8 cellular contexts compared by ENCODE assay signal in the genomic region with DNA sequence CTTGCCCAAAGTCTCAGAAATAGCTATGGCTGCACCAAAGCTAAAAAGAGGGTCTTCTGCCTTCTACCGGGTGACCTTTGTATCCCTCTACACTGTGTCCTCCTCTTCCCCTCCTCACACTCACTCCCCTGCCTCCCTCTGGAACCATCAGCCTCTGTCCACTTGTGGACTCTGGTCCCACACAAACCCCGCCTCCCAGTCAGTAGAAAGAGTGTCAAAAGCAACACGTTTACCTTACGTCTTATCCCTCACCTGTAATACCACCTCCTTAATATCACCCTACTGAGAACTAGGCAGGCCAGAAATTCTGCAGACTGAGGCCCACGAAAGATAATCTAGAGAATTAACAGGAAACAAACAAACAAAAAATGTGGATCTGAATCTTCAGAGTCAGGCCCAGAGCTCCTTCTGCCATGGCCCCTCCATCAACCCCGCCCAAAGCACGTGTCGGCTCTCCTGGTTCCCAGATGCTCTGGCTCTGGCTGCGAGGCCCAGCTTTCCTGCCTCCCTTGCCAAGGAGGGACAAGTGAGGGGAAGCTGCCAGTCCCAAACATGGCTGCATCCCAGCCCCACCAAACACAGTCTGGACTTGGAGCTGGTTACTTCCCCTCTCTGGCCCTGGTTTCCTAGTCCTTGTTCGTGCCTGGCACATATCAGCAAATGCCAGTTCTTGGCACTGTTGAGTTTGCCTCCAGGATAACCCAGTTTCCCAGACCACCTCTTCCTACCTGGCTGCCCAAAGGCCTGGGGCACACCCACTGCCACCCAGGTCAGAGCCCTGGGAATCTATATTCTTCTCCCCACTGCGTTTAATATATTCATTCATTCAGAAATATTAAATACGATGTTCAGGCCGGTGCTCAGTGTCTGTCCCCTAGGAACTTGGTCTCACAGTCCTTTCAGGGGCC. TPM values are rescaled to one million over a fixed set of nuclear protein-coding genes. Genes with fewer than 3 reads are reported as not detected.
A peak's percentile ranks its signal among the peaks of the same experiment; 100 is the strongest.
DNase-seq lines count a peak whose midpoint lies in the region; ATAC-seq and TF ChIP-seq lines count a peak whose summit lies in the region.

No MANE protein-coding gene starts in this region.

- no peak for ATAC-seq in psoas muscle
- no peak for ATAC-seq in HG03442 (IDR thresholded peaks at IDR 0.05; ENCODE audit: unreplicated experiment)
- ATAC-seq in HG03520 (IDR thresholded peaks at IDR 0.05; ENCODE audit: unreplicated experiment): no peak

- H3K4me3 Mint-ChIP-seq in activated CD4-positive, alpha-beta memory T cell treated with anti-CD3 and anti-CD28 coated beads, Interleukin-2, amount 10 ng/mL, durations not matched to agents 7 days and 5 days: peak overlapping the region; percentile 79

- no peaks in the 10 kb centered on the region for H3K27me3 ChIP-seq in psoas muscle (ENCODE audit: insufficient read depth in 3 of 3, low read length in 2 of 3)

- TF ChIP-seq CTCF in psoas muscle (IDR thresholded peaks at IDR 0.05): no peak

- peak overlapping the region; percentile 89 for H3K4me3 ChIP-seq in psoas muscle

- peaks cover 26% of the 10 kb centered on the region for H3K9me3 Mint-ChIP-seq in activated CD4-positive, alpha-beta memory T cell treated with anti-CD3 and anti-CD28 coated beads, Interleukin-2, amount 10 ng/mL, durations not matched to agents 7 days and 5 days

- peaks cover 6% of the 10 kb centered on the region for H3K4me1 ChIP-seq in psoas muscle

- H3K27me3 Mint-ChIP-seq in activated CD4-positive, alpha-beta memory T cell treated with anti-CD3 and anti-CD28 coated beads, Interleukin-2, amount 10 ng/mL, durations not matched to agents 7 days and 5 days: peaks cover 15% of the 10 kb centered on the region

- 52 to 70% (median 55%) methylated on average over 13 of the region's 13 CpGs for WGBS in psoas muscle, 3 donors

- H3K4me1 Mint-ChIP-seq in activated CD4-positive, alpha-beta memory T cell treated with anti-CD3 and anti-CD28 coated beads, Interleukin-2, amount 10 ng/mL, durations not matched to agents 7 days and 5 days: peaks cover 28% of the 10 kb centered on the region

- peak overlapping the region; percentile 82 for H3K27ac ChIP-seq in psoas muscle

- no peak overlapping the region for H3K27ac Mint-ChIP-seq in activated CD4-positive, alpha-beta memory T cell treated with anti-CD3 and anti-CD28 coated beads, Interleukin-2, amount 10 ng/mL, durations not matched to agents 7 days and 5 days

- peaks cover 40% of the 10 kb centered on the region for H3K36me3 Mint-ChIP-seq in activated CD4-positive, alpha-beta memory T cell treated with anti-CD3 and anti-CD28 coated beads, Interleukin-2, amount 10 ng/mL, durations not matched to agents 7 days and 5 days (ENCODE audit: low read depth)

- H3K36me3 ChIP-seq in psoas muscle (ENCODE audit: insufficient read depth in 1 of 2, low read depth in 1 of 2): no peaks in the 10 kb centered on the region

- CTCF ChIA-PET in activated CD4-positive, alpha-beta memory T cell treated with anti-CD3 and anti-CD28 coated beads, Interleukin-2, amount 10 ng/mL, durations not matched to agents 7 days and 5 days (lab: Charles Lee): interaction anchor here (1.7 kb wide), 1 partner anchor 131 kb away, joined by 6 read pairs; no protein-coding TSS in a partner anchor

- no peaks in the 10 kb centered on the region for H3K9me3 ChIP-seq in psoas muscle

- POLR2A ChIA-PET in activated CD4-positive, alpha-beta memory T cell treated with anti-CD3 and anti-CD28 coated beads, Interleukin-2, amount 10 ng/mL, durations not matched to agents 7 days and 5 days (lab: Charles Lee): interaction anchor here (0.9 kb wide), 1 partner anchor 48 kb away, joined by 3 read pairs; no protein-coding TSS in a partner anchor

- DNase-seq in EL: peak; percentile 68
- DNase-seq in activated CD4-positive, alpha-beta memory T cell treated with anti-CD3 and anti-CD28 coated beads, Interleukin-2, amount 10 ng/mL, durations not matched to agents 7 days and 5 days: no peak
- DNase-seq in globus pallidus (ENCODE audit: low spot score): peak; percentile 27
- peak; percentile 26 to 58 for DNase-seq in psoas muscle
- no peak for DNase-seq in NCI-H2227 (lab: John Stamatoyannopoulos, UW; ENCODE audit: unreplicated experiment)
- no peak for DNase-seq in NCI-H2029 (lab: John Stamatoyannopoulos, UW)

- intact Hi-C loops in psoas muscle (cut with DNase I): loop anchor here in 1 of 2 donors (10.0 kb wide), 1 partner anchor 62 kb away; no protein-coding TSS in a partner anchor

RNA-seq across cellular contexts. Expression of a gene that starts 2.7 kb away (rescaled TPM):
- total RNA-seq in activated CD4-positive, alpha-beta memory T cell treated with anti-CD3 and anti-CD28 coated beads, Interleukin-2, amount 10 ng/mL, durations not matched to agents 7 days and 5 days: 10 to 100 TPM; 34.7 to 37.1 TPM
- total RNA-seq in psoas muscle: 10 to 100 TPM; 10.9 to 23.7 (median 16.0) TPM
- polyA plus RNA-seq in psoas muscle: 1 to 10 TPM; 5.8 to 9.1 (median 6.2) TPM

Comparison
In these comparisons a context has a peak if more than half of its experiments do, and no peak if none do; other contexts are left out.
1. DNase-seq: peak in EL (single experiment), globus pallidus (single experiment) and psoas muscle (2 of 2); none in activated CD4-positive, alpha-beta memory T cell treated with anti-CD3 and anti-CD28 coated beads, Interleukin-2, amount 10 ng/mL, durations not matched to agents 7 days and 5 days (single experiment), NCI-H2227 (single experiment) and NCI-H2029 (single experiment).